In genomic region chr9:107309271-107309670, GRCh38 we compare ENCODE assay signal across 12 cellular contexts. TPM values are rescaled to one million over a fixed set of nuclear protein-coding genes. Genes with fewer than 3 reads are reported as not detected.
DNase-seq lines count a peak whose midpoint lies in the region; ATAC-seq, FAIRE-seq and TF ChIP-seq lines count a peak whose summit lies in the region.
"Had no signal": no experiment of that assay in that cellular context is flagged by ENCODE, and none has a peak within 500 bp of the region (broad histone marks: within the 10 kb centered on the region; RNA-seq: fewer than 3 reads in every experiment).

No MANE protein-coding gene starts in this region.

- TF ChIP-seq CTCF in astrocyte (IDR thresholded peaks at IDR 0.05; ENCODE audit: insufficient read depth, low read depth, low read length) = no peak
- no peak for TF ChIP-seq CTCF in Peyer's patch (IDR thresholded peaks at IDR 0.05)
- no peak for TF ChIP-seq CTCF in breast epithelium (IDR thresholded peaks at IDR 0.05)

- intact Hi-C loops in breast epithelium (cut with DNase I; ENCODE audit: low total_unique reads) = loop anchor here (10.0 kb wide), 1 partner anchor 1214 kb away; no protein-coding TSS in a partner anchor
- intact Hi-C loops in Right ventricle myocardium inferior (cut with DNase I) = no loop called here

- H3K4me1 Mint-ChIP-seq in astrocyte (ENCODE audit: low read depth, unreplicated experiment) = peaks cover 31% of the 10 kb centered on the region

- no peak overlapping the region for H3K4me2 ChIP-seq in astrocyte (ENCODE audit: low read length)

- H3K27ac ChIP-seq in astrocyte (ENCODE audit: low read depth, low read length) = no peak overlapping the region
- H3K27ac ChIP-seq in Peyer's patch = no peak overlapping the region
- H3K27ac ChIP-seq in breast epithelium = no peak overlapping the region

- peaks cover 12% of the 10 kb centered on the region for H3K36me3 Mint-ChIP-seq in astrocyte (ENCODE audit: low read depth, unreplicated experiment)

- no peak overlapping the region for H2AFZ ChIP-seq in astrocyte (ENCODE audit: low read depth, low read length)

- TF ChIP-seq POLR2A in Peyer's patch (IDR thresholded peaks at IDR 0.05) (no peak), breast epithelium (IDR thresholded peaks at IDR 0.05) (no peak)

- peaks cover 38% of the 10 kb centered on the region for H3K36me3 ChIP-seq in astrocyte (ENCODE audit: insufficient read depth, low read length)
- H3K36me3 ChIP-seq in Peyer's patch = peaks cover 0 to 54% (median 0%) of the 10 kb centered on the region in 3 donors
- H3K36me3 ChIP-seq in breast epithelium = peaks cover 14% of the 10 kb centered on the region

- ATAC-seq in GM21381 (IDR thresholded peaks at IDR 0.05; ENCODE audit: unreplicated experiment) (peak; percentile 86), HG03520 (IDR thresholded peaks at IDR 0.05; ENCODE audit: unreplicated experiment) (peak; percentile 42), Right ventricle myocardium inferior (no peak)

- peak; percentile 15 for DNase-seq in GF-D8 (lab: John Stamatoyannopoulos, UW)
- peak; percentile 92 for DNase-seq in astrocyte (ENCODE audit: low read depth)
- no peak for DNase-seq in Peyer's patch
- no peak for DNase-seq in stimulated activated CD4-positive, alpha-beta T cell treated with anti-CD3 and anti-CD28 coated beads, Interleukin-1b, Interleukin-23, amount 100 ng/mL, for 48 hours
- DNase-seq in breast epithelium (ENCODE audit: low spot score in 2 of 2) = no peak
- DNase-seq in Right ventricle myocardium inferior (ENCODE audit: missing footprints) = no peak
- DNase-seq: head of caudate nucleus; NCI-H526 treated with DMSO at 0.1 percent for 48 hours; nephron progenitor cell; stimulated activated CD4-positive, alpha-beta T cell treated with anti-CD3 and anti-CD28 coated beads, Interleukin-4, amount 100 ng/mL, for 1 hour had no signal

- H3K79me2 ChIP-seq in astrocyte (ENCODE audit: insufficient read depth, low read length) = peaks cover 95% of the 10 kb centered on the region

- no peaks in the 10 kb centered on the region for H3K27me3 Mint-ChIP-seq in astrocyte (ENCODE audit: low read depth, unreplicated experiment)

- H3K4me3 ChIP-seq in astrocyte (ENCODE audit: insufficient read depth, low read depth, low read length) = no peak overlapping the region
- no peak overlapping the region for H3K4me3 ChIP-seq in Peyer's patch
- H3K4me3 ChIP-seq in breast epithelium = no peak overlapping the region

- no peak overlapping the region for H3K4me3 Mint-ChIP-seq in astrocyte (ENCODE audit: unreplicated experiment)
- H3K4me3 Mint-ChIP-seq: nephron progenitor cell had no signal

- H3K27me3 ChIP-seq in astrocyte (ENCODE audit: insufficient read depth, low read length) (no peaks in the 10 kb centered on the region), Peyer's patch (no peaks in the 10 kb centered on the region), breast epithelium (no peaks in the 10 kb centered on the region)

- H4K20me1 ChIP-seq in astrocyte (ENCODE audit: insufficient read depth, low read length) = peaks cover 91% of the 10 kb centered on the region

- H3K9me3 Mint-ChIP-seq in astrocyte (ENCODE audit: unreplicated experiment) = no peaks in the 10 kb centered on the region

- H3K9me3 ChIP-seq in astrocyte (ENCODE audit: insufficient read depth, low read depth, low read length) = no peaks in the 10 kb centered on the region
- no peaks in the 10 kb centered on the region for H3K9me3 ChIP-seq in Peyer's patch
- no peaks in the 10 kb centered on the region for H3K9me3 ChIP-seq in breast epithelium

- FAIRE-seq in astrocyte (lab: Jason Lieb, UNC) = no peak

- no peak overlapping the region for H3K9ac ChIP-seq in astrocyte (ENCODE audit: low read length)

- H3K4me1 ChIP-seq in astrocyte (ENCODE audit: insufficient read depth, low read length) (no peaks in the 10 kb centered on the region), Peyer's patch (no peaks in the 10 kb centered on the region), breast epithelium (no peaks in the 10 kb centered on the region)

- H3K27ac Mint-ChIP-seq in astrocyte (ENCODE audit: unreplicated experiment) = peak overlapping the region; percentile 8
- H3K27ac Mint-ChIP-seq: nephron progenitor cell had no signal

RNA-seq across cellular contexts. Expression of gene RAD23B, which starts 26.2 kb away (rescaled TPM):
- 163 and 205 TPM in 2 replicates for total RNA-seq in astrocyte
- 10 to 100 TPM; 45.7 to 57.4 (median 50.5) TPM for total RNA-seq in Peyer's patch
- 10 to 100 TPM; 63.6 to 70.2 (median 68.1) TPM for total RNA-seq in breast epithelium
- total RNA-seq in Right ventricle myocardium inferior = 110 TPM

Comparison
In these comparisons a context has a peak if more than half of its experiments do, and no peak if none do; other contexts are left out.
1. DNase-seq: peak in GF-D8 (single experiment) and astrocyte (single experiment); none in Peyer's patch (0 of 3), stimulated activated CD4-positive, alpha-beta T cell treated with anti-CD3 and anti-CD28 coated beads, Interleukin-1b, Interleukin-23, amount 100 ng/mL, for 48 hours (single experiment), breast epithelium (0 of 2) and Right ventricle myocardium inferior (single experiment).